8 cellular contexts compared by ENCODE assay signal in genomic region chr6:149964243-149965190, GRCh38. TPM values are rescaled to one million over a fixed set of nuclear protein-coding genes. Genes with fewer than 3 reads are reported as not detected.
DNase-seq lines count a peak whose midpoint lies in the region; TF ChIP-seq lines count a peak whose summit lies in the region.

No MANE protein-coding gene starts in this region.

- no peak overlapping the region for H2AFZ ChIP-seq in ACC112 (ENCODE audit: low read length, unreplicated experiment)

- H3K27me3 ChIP-seq in ACC112 (ENCODE audit: insufficient read depth, low read length), result peaks cover 36% of the 10 kb centered on the region
- H3K27me3 ChIP-seq in iPS DF 6.9 (ENCODE audit: control insufficient read depth, insufficient read depth, low read length), result peaks cover 70% of the 10 kb centered on the region
- H3K27me3 ChIP-seq in spleen (replicated peaks in 1 of 7), result peaks cover 7 to 95% (median 55%) of the 10 kb centered on the region in 7 donors

- H3K27ac ChIP-seq in ACC112 (ENCODE audit: low read depth, low read length), result no peak overlapping the region
- H3K27ac ChIP-seq in iPS DF 6.9 (ENCODE audit: low read length), result no peak overlapping the region
- H3K27ac ChIP-seq in spleen, result no peak overlapping the region

- peak overlapping the region; percentile 96 for H3K27ac Mint-ChIP-seq in HFFc6
- H3K27ac Mint-ChIP-seq in activated naive CD4-positive, alpha-beta T cell treated with anti-CD3 and anti-CD28 coated beads, Interleukin-2, amount 10 ng/mL, durations not matched to agents 7 days and 5 days, result peak overlapping the region; percentile 52

- peaks cover 17% of the 10 kb centered on the region for H3K27me3 Mint-ChIP-seq in HFFc6 (ENCODE audit: insufficient read depth)
- H3K27me3 Mint-ChIP-seq in activated naive CD4-positive, alpha-beta T cell treated with anti-CD3 and anti-CD28 coated beads, Interleukin-2, amount 10 ng/mL, durations not matched to agents 7 days and 5 days, result peaks cover 99% of the 10 kb centered on the region

- no peak for TF ChIP-seq POLR2A in spleen (IDR thresholded peaks at IDR 0.05)

- H3K9me3 ChIP-seq in iPS DF 6.9 (ENCODE audit: control insufficient read depth, insufficient read depth, low read length) (no peaks in the 10 kb centered on the region), spleen (no peaks in the 10 kb centered on the region)

- H3K4me1 ChIP-seq in ACC112 (ENCODE audit: control insufficient read depth, insufficient read depth, low read length, unreplicated experiment), result peaks cover 8% of the 10 kb centered on the region
- peaks cover 5% of the 10 kb centered on the region; the same call in 1 of the 2 replicates for H3K4me1 ChIP-seq in iPS DF 6.9 (ENCODE audit: control insufficient read depth, insufficient read depth, low read length)
- H3K4me1 ChIP-seq in spleen, result peaks cover 3 to 30% (median 26%) of the 10 kb centered on the region in 6 donors

- TF ChIP-seq CTCF in HFFc6 (IDR thresholded peaks at IDR 0.05) (no peak), spleen (IDR thresholded peaks at IDR 0.05 in 8 of 11, conservative IDR thresholded peaks at IDR 0.05 in 3 of 11) (no peak)

- H3K36me3 Mint-ChIP-seq in HFFc6 (ENCODE audit: low read depth), result peaks cover 8% of the 10 kb centered on the region
- no peaks in the 10 kb centered on the region for H3K36me3 Mint-ChIP-seq in activated naive CD4-positive, alpha-beta T cell treated with anti-CD3 and anti-CD28 coated beads, Interleukin-2, amount 10 ng/mL, durations not matched to agents 7 days and 5 days

- H3K4me1 Mint-ChIP-seq in HFFc6 (ENCODE audit: low read depth), result peaks cover 34% of the 10 kb centered on the region
- H3K4me1 Mint-ChIP-seq in activated naive CD4-positive, alpha-beta T cell treated with anti-CD3 and anti-CD28 coated beads, Interleukin-2, amount 10 ng/mL, durations not matched to agents 7 days and 5 days, result peaks cover 30% of the 10 kb centered on the region

- DNase-seq in HFFc6, result peak; percentile 70
- DNase-seq in activated naive CD4-positive, alpha-beta T cell treated with anti-CD3 and anti-CD28 coated beads, Interleukin-2, amount 10 ng/mL, durations not matched to agents 7 days and 5 days, result peak; percentile 49
- no peak for DNase-seq in iPS DF 6.9 (ENCODE audit: low read depth, low spot score)
- no peak for DNase-seq in spleen
- DNase-seq in NCI-H526 treated with DMSO at 0.1 percent for 48 hours (lab: John Stamatoyannopoulos, UW), result no peak
- no peak for DNase-seq in OCI-M2 (lab: John Stamatoyannopoulos, UW; ENCODE audit: unreplicated experiment)
- DNase-seq in anterior cingulate cortex (lab: John Stamatoyannopoulos, UW), result no peak

- peak overlapping the region; percentile 80 for H3K4me3 ChIP-seq in ACC112 (ENCODE audit: low read depth, low read length)
- H3K4me3 ChIP-seq in iPS DF 6.9 (ENCODE audit: low read length), result peak overlapping the region; percentile 44; the same call in 1 of the 2 replicates
- peak overlapping the region; percentile 36 to 79 (median 57) for H3K4me3 ChIP-seq in spleen

- no CpG with 5 or more reads among the region's 115 CpGs for WGBS in iPS DF 6.9 (ENCODE audit: insufficient coverage, insufficient read length)
- 1 to 3% (median 2%) methylated on average over 48 to 115 of the region's 115 CpGs for WGBS in spleen, 5 donors

- H3K4me3 Mint-ChIP-seq in HFFc6, result peak overlapping the region; percentile 95
- H3K4me3 Mint-ChIP-seq in activated naive CD4-positive, alpha-beta T cell treated with anti-CD3 and anti-CD28 coated beads, Interleukin-2, amount 10 ng/mL, durations not matched to agents 7 days and 5 days, result peak overlapping the region; percentile 72

- CTCF ChIA-PET in activated naive CD4-positive, alpha-beta T cell treated with anti-CD3 and anti-CD28 coated beads, Interleukin-2, amount 10 ng/mL, durations not matched to agents 7 days and 5 days (lab: Charles Lee), result no interaction called here

- intact Hi-C loops in spleen (cut with DNase I; ENCODE audit: low total_unique reads), result no loop called here

- H3K9me3 Mint-ChIP-seq in HFFc6, result no peaks in the 10 kb centered on the region
- no peaks in the 10 kb centered on the region for H3K9me3 Mint-ChIP-seq in activated naive CD4-positive, alpha-beta T cell treated with anti-CD3 and anti-CD28 coated beads, Interleukin-2, amount 10 ng/mL, durations not matched to agents 7 days and 5 days

- H3K79me2 ChIP-seq in ACC112 (ENCODE audit: control insufficient read depth, insufficient read depth, low read length, unreplicated experiment), result no peaks in the 10 kb centered on the region

- H3K36me3 ChIP-seq in ACC112 (ENCODE audit: insufficient read depth, low read length), result no peaks in the 10 kb centered on the region
- H3K36me3 ChIP-seq in iPS DF 6.9 (ENCODE audit: control insufficient read depth, insufficient read depth, low read length), result no peaks in the 10 kb centered on the region
- no peaks in the 10 kb centered on the region for H3K36me3 ChIP-seq in spleen

RNA-seq across cellular contexts. Expression of gene ULBP1, which starts 0.8 kb away (rescaled TPM):
- total RNA-seq in HFFc6 (2021; fragmentation: NEBNext Ultra II Directional; extraction: Animal tissue kit (Norgen Biotek cat#: 25700)), result 10 to 100 TPM in 2 of 6 experiments, 1 to 10 TPM in 4; 8.6 to 12.7 (median 9.8) TPM
- under 1 TPM in 2 of 7 donors, not detected in 5; 0.23 to 0.34 TPM for total RNA-seq in spleen
- under 1 TPM in 2 of 3 donors, not detected in 1; 0.03 to 0.08 TPM for polyA plus RNA-seq in spleen

RNA-seq across cellular contexts. Expression of gene ULBP2, which starts 22.7 kb away (rescaled TPM):
- 10 to 100 TPM; 16.2 to 23.2 (median 19.4) TPM for total RNA-seq in HFFc6 (2021; fragmentation: NEBNext Ultra II Directional; extraction: Animal tissue kit (Norgen Biotek cat#: 25700))
- not detected for total RNA-seq in spleen
- under 1 TPM; 0.10 to 0.30 (median 0.20) TPM for polyA plus RNA-seq in spleen

RNA-seq across cellular contexts. Expression of gene RAET1G, which starts 41.6 kb away (rescaled TPM):
- total RNA-seq in HFFc6 (2021; fragmentation: NEBNext Ultra II Directional; extraction: Animal tissue kit (Norgen Biotek cat#: 25700)), result 1 to 10 TPM in 2 of 6 experiments, under 1 TPM in 4; 0.64 to 1.1 (median 0.83) TPM
- total RNA-seq in spleen, result 1 to 10 TPM in 1 of 7 donors, not detected in 6; 1.2 TPM
- polyA plus RNA-seq in spleen, result under 1 TPM in 1 of 3 donors, not detected in 2; 0.09 TPM

Comparison
In these comparisons a context has a peak if more than half of its experiments do, and no peak if none do; other contexts are left out.
1. DNase-seq: peak in HFFc6 (single experiment) and activated naive CD4-positive, alpha-beta T cell treated with anti-CD3 and anti-CD28 coated beads, Interleukin-2, amount 10 ng/mL, durations not matched to agents 7 days and 5 days (single experiment); none in iPS DF 6.9 (single experiment), spleen (single experiment), NCI-H526 treated with DMSO at 0.1 percent for 48 hours (single experiment), OCI-M2 (single experiment) and anterior cingulate cortex (0 of 58).
2. RNA of gene ULBP1, which starts 0.8 kb away (total RNA-seq): 8.6 to 12.7 TPM in HFFc6; 0.23 to 0.34 TPM in spleen; every median in the first group is over 4 times any median in the second.
3. RNA of gene ULBP2, which starts 22.7 kb away (total RNA-seq): 16.2 to 23.2 TPM in HFFc6; not detected in spleen; every median in the first group is over 10 times any median in the second.
4. Peak in every context shown above with its lines, with median percentiles within 50 percentile points of each other: H3K4me3 ChIP-seq.